Comparison of ENCODE assay signal across 1 cellular context in the genomic region with DNA sequence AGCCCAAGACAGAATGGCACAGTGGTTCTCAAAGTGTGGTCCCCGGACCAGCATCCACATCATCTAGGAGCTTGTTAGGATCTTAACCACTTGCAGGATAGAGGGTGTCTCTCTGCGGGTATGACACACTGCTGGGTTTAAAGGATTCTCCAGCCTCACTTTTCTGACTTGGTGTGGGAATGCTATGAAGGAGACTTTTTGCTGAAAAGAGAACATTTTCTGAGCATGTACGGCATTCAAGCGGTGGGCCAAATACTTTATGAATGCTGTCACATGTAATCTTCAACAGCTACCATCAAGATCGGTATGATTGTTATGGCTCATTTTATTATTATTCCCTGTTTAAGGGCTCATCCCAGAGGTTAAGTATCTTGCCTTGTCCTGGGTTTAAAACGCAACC.
TF ChIP-seq lines count a peak whose summit lies in the region.

No MANE protein-coding gene starts in this region.

TF ChIP-seq in SK-N-SH treated with all-trans-retinoic acid at 6 μM for 48 hours, 23 proteins besides CTCF, POLR2A, EP300 and RAD21 (continued from another document):
- TF ChIP-seq, protein P1, sequence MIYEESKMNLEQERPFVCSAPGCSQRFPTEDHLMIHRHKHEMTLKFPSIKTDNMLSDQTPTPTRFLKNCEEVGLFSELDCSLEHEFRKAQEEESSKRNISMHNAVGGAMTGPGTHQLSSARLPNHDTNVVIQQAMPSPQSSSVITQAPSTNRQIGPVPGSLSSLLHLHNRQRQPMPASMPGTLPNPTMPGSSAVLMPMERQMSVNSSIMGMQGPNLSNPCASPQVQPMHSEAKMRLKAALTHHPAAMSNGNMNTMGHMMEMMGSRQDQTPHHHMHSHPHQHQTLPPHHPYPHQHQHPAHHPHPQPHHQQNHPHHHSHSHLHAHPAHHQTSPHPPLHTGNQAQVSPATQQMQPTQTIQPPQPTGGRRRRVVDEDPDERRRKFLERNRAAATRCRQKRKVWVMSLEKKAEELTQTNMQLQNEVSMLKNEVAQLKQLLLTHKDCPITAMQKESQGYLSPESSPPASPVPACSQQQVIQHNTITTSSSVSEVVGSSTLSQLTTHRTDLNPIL (CRISPR knock-in tag; IDR thresholded peaks at IDR 0.05; ENCODE audit: low read depth): no peak
- TF ChIP-seq, protein P2, sequence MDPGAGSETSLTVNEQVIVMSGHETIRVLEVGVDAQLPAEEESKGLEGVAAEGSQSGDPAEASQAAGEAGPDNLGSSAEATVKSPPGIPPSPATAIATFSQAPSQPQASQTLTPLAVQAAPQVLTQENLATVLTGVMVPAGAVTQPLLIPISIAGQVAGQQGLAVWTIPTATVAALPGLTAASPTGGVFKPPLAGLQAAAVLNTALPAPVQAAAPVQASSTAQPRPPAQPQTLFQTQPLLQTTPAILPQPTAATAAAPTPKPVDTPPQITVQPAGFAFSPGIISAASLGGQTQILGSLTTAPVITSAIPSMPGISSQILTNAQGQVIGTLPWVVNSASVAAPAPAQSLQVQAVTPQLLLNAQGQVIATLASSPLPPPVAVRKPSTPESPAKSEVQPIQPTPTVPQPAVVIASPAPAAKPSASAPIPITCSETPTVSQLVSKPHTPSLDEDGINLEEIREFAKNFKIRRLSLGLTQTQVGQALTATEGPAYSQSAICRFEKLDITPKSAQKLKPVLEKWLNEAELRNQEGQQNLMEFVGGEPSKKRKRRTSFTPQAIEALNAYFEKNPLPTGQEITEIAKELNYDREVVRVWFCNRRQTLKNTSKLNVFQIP (CRISPR knock-in tag; IDR thresholded peaks at IDR 0.05; ENCODE audit: borderline replicate concordance, low read depth): no peak
- TF ChIP-seq SNAI2 (CRISPR knock-in tag; IDR thresholded peaks at IDR 0.05) (no peak), TCF4 (CRISPR knock-in tag; IDR thresholded peaks at IDR 0.05; ENCODE audit: borderline replicate concordance) (no peak)
